Comparison of ENCODE assay signal across 16 cellular contexts in genomic region chr5:17431272-17432050, GRCh38.
"Had no signal": no experiment of that assay in that cellular context is flagged by ENCODE, and none has a peak within 500 bp of the region (broad histone marks: within the 10 kb centered on the region; RNA-seq: fewer than 3 reads in every experiment).

No MANE protein-coding gene starts in this region.

- DNase-seq: cortex of kidney; effector memory CD4-positive, alpha-beta T cell; heart left ventricle; hippocampal formation; mammary epithelial cell; mucosa of descending colon; naive thymus-derived CD8-positive, alpha-beta T cell; nucleus accumbens; ovary; small intestine; stimulated activated CD4-positive, alpha-beta T cell treated with anti-CD3 and anti-CD28 coated beads, Interleukin-12 subunit alpha, Interleukin-12 subunit beta, amount 100 ng/mL, for 4 hours; stimulated activated naive CD4-positive, alpha-beta T cell treated with Interleukin-2 at 50 U/mL for 16 hours had no signal

- H3K4me3 ChIP-seq: heart left ventricle, mucosa of descending colon, ovary, right atrium auricular region had no signal

- H3K27me3 ChIP-seq: heart left ventricle, ovary, right atrium auricular region had no signal

- H3K4me1 ChIP-seq: right atrium auricular region had no signal

- FAIRE-seq: endometrium, frontal cortex, small intestine had no signal

- ATAC-seq: esophagus mucosa; heart left ventricle; mucosa of descending colon; naive thymus-derived CD8-positive, alpha-beta T cell had no signal

- H3K9me3 ChIP-seq: heart left ventricle, mucosa of descending colon, ovary, right atrium auricular region had no signal

- H3K36me3 ChIP-seq: heart left ventricle, ovary, right atrium auricular region had no signal

- H3K27ac ChIP-seq: heart left ventricle, ovary, right atrium auricular region had no signal
